ENCODE assay signal across 1 cellular context in genomic region chr1:84620720-84621313, GRCh38.
A peak's percentile ranks its signal among the peaks of the same experiment; 100 is the strongest.
TF ChIP-seq lines count a peak whose summit lies in the region.

No MANE protein-coding gene starts in this region.

TF ChIP-seq in GM12878, 131 proteins besides CTCF, POLR2A, EP300 and RAD21 (continued from another document and continues in another):
- no peak for TF ChIP-seq MYC (IDR thresholded peaks at IDR 0.05; ENCODE audit: insufficient read depth, insufficient read length, insufficient replicate concordance, low read length, severe bottlenecking)
- TF ChIP-seq ZNF217 (IDR thresholded peaks at IDR 0.05) = no peak
- no peak for TF ChIP-seq EZH2 (IDR thresholded peaks at IDR 0.05; ENCODE audit: borderline replicate concordance, control insufficient read depth, low read depth, low read length)
- TF ChIP-seq CBX5 (IDR thresholded peaks at IDR 0.05; ENCODE audit: low read depth) = peak; percentile 94
- TF ChIP-seq, protein P1, sequence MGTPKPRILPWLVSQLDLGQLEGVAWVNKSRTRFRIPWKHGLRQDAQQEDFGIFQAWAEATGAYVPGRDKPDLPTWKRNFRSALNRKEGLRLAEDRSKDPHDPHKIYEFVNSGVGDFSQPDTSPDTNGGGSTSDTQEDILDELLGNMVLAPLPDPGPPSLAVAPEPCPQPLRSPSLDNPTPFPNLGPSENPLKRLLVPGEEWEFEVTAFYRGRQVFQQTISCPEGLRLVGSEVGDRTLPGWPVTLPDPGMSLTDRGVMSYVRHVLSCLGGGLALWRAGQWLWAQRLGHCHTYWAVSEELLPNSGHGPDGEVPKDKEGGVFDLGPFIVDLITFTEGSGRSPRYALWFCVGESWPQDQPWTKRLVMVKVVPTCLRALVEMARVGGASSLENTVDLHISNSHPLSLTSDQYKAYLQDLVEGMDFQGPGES (IDR thresholded peaks at IDR 0.05) = no peak
- peak; percentile 23 for TF ChIP-seq RELA (IDR thresholded peaks at IDR 0.05; ENCODE audit: borderline replicate concordance, partially characterized antibody)
- TF ChIP-seq IKZF1 (conservative IDR thresholded peaks at IDR 0.05) = peak; percentile 69
- TF ChIP-seq TCF12 (IDR thresholded peaks at IDR 0.05; ENCODE audit: low read depth, low read length) = no peak
- peak; percentile 66; the same call in 2 of the 3 replicates for TF ChIP-seq POU2F2 (IDR thresholded peaks at IDR 0.05; ENCODE audit: borderline replicate concordance, low read depth, low read length)
- no peak for TF ChIP-seq BCL3 (IDR thresholded peaks at IDR 0.05; ENCODE audit: borderline replicate concordance, insufficient read depth, low read depth, low read length, poor library complexity, severe bottlenecking)
- TF ChIP-seq, protein P2, sequence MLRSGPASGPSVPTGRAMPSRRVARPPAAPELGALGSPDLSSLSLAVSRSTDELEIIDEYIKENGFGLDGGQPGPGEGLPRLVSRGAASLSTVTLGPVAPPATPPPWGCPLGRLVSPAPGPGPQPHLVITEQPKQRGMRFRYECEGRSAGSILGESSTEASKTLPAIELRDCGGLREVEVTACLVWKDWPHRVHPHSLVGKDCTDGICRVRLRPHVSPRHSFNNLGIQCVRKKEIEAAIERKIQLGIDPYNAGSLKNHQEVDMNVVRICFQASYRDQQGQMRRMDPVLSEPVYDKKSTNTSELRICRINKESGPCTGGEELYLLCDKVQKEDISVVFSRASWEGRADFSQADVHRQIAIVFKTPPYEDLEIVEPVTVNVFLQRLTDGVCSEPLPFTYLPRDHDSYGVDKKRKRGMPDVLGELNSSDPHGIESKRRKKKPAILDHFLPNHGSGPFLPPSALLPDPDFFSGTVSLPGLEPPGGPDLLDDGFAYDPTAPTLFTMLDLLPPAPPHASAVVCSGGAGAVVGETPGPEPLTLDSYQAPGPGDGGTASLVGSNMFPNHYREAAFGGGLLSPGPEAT (IDR thresholded peaks at IDR 0.05; ENCODE audit: low read depth) = no peak
- TF ChIP-seq RCOR1 (conservative IDR thresholded peaks at IDR 0.05; ENCODE audit: low read depth, low read length) = no peak
- no peak for TF ChIP-seq ESRRA (IDR thresholded peaks at IDR 0.05; ENCODE audit: low read length)
- TF ChIP-seq LARP7 (IDR thresholded peaks at IDR 0.05) = peak; percentile 94
- TF ChIP-seq, protein P3, sequence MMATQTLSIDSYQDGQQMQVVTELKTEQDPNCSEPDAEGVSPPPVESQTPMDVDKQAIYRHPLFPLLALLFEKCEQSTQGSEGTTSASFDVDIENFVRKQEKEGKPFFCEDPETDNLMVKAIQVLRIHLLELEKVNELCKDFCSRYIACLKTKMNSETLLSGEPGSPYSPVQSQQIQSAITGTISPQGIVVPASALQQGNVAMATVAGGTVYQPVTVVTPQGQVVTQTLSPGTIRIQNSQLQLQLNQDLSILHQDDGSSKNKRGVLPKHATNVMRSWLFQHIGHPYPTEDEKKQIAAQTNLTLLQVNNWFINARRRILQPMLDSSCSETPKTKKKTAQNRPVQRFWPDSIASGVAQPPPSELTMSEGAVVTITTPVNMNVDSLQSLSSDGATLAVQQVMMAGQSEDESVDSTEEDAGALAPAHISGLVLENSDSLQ (IDR thresholded peaks at IDR 0.05) = no peak
- TF ChIP-seq, protein P4, sequence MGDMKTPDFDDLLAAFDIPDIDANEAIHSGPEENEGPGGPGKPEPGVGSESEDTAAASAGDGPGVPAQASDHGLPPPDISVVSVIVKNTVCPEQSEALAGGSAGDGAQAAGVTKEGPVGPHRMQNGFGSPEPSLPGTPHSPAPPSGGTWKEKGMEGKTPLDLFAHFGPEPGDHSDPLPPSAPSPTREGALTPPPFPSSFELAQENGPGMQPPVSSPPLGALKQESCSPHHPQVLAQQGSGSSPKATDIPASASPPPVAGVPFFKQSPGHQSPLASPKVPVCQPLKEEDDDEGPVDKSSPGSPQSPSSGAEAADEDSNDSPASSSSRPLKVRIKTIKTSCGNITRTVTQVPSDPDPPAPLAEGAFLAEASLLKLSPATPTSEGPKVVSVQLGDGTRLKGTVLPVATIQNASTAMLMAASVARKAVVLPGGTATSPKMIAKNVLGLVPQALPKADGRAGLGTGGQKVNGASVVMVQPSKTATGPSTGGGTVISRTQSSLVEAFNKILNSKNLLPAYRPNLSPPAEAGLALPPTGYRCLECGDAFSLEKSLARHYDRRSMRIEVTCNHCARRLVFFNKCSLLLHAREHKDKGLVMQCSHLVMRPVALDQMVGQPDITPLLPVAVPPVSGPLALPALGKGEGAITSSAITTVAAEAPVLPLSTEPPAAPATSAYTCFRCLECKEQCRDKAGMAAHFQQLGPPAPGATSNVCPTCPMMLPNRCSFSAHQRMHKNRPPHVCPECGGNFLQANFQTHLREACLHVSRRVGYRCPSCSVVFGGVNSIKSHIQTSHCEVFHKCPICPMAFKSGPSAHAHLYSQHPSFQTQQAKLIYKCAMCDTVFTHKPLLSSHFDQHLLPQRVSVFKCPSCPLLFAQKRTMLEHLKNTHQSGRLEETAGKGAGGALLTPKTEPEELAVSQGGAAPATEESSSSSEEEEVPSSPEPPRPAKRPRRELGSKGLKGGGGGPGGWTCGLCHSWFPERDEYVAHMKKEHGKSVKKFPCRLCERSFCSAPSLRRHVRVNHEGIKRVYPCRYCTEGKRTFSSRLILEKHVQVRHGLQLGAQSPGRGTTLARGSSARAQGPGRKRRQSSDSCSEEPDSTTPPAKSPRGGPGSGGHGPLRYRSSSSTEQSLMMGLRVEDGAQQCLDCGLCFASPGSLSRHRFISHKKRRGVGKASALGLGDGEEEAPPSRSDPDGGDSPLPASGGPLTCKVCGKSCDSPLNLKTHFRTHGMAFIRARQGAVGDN (IDR thresholded peaks at IDR 0.05) = no peak
- no peak for TF ChIP-seq NFIC (IDR thresholded peaks at IDR 0.05; ENCODE audit: low read depth, low read length)
- TF ChIP-seq ATF3 (IDR thresholded peaks at IDR 0.05; ENCODE audit: borderline replicate concordance, extremely low read depth, low read depth, low read length) = no peak
- TF ChIP-seq SMAD5 (IDR thresholded peaks at IDR 0.05; ENCODE audit: low read depth) = no peak
- TF ChIP-seq MYB (IDR thresholded peaks at IDR 0.05; ENCODE audit: borderline replicate concordance, low read depth, low read length) = no peak
- no peak for TF ChIP-seq EGR1 (IDR thresholded peaks at IDR 0.05; ENCODE audit: borderline replicate concordance in 1 of 2, low read depth in 2 of 2, low read length in 2 of 2)
- no peak for TF ChIP-seq KLF5 (IDR thresholded peaks at IDR 0.05; ENCODE audit: partially characterized antibody)
- peak; percentile 77; the same call in 1 of the 2 replicates for TF ChIP-seq ZNF592 (IDR thresholded peaks at IDR 0.05)
- TF ChIP-seq, protein P5, sequence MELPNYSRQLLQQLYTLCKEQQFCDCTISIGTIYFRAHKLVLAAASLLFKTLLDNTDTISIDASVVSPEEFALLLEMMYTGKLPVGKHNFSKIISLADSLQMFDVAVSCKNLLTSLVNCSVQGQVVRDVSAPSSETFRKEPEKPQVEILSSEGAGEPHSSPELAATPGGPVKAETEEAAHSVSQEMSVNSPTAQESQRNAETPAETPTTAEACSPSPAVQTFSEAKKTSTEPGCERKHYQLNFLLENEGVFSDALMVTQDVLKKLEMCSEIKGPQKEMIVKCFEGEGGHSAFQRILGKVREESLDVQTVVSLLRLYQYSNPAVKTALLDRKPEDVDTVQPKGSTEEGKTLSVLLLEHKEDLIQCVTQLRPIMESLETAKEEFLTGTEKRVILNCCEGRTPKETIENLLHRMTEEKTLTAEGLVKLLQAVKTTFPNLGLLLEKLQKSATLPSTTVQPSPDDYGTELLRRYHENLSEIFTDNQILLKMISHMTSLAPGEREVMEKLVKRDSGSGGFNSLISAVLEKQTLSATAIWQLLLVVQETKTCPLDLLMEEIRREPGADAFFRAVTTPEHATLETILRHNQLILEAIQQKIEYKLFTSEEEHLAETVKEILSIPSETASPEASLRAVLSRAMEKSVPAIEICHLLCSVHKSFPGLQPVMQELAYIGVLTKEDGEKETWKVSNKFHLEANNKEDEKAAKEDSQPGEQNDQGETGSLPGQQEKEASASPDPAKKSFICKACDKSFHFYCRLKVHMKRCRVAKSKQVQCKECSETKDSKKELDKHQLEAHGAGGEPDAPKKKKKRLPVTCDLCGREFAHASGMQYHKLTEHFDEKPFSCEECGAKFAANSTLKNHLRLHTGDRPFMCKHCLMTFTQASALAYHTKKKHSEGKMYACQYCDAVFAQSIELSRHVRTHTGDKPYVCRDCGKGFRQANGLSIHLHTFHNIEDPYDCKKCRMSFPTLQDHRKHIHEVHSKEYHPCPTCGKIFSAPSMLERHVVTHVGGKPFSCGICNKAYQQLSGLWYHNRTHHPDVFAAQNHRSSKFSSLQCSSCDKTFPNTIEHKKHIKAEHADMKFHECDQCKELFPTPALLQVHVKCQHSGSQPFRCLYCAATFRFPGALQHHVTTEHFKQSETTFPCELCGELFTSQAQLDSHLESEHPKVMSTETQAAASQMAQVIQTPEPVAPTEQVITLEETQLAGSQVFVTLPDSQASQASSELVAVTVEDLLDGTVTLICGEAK (IDR thresholded peaks at IDR 0.05; ENCODE audit: borderline replicate concordance) = no peak
- TF ChIP-seq DPF2 (IDR thresholded peaks at IDR 0.05) = peak; percentile 34; the same call in 1 of the 2 replicates
- TF ChIP-seq ZNF207 (IDR thresholded peaks at IDR 0.05; ENCODE audit: borderline replicate concordance) = 0 out of 2 replicates have a peak, but pooled peaks have one; percentile 35
- TF ChIP-seq POLR2AphosphoS2 (IDR thresholded peaks at IDR 0.05; ENCODE audit: low read depth, low read length) = no peak
- TF ChIP-seq BMI1 (IDR thresholded peaks at IDR 0.05; ENCODE audit: borderline replicate concordance) = no peak
- peak; percentile 38; the same call in 1 of the 2 replicates for TF ChIP-seq ELK1 (IDR thresholded peaks at IDR 0.05; ENCODE audit: low read depth, low read length)
- TF ChIP-seq MAX (IDR thresholded peaks at IDR 0.05; ENCODE audit: low read depth, low read length) = peak; percentile 73
- no peak for TF ChIP-seq NKRF (conservative IDR thresholded peaks at IDR 0.05)
- TF ChIP-seq PAX8 (IDR thresholded peaks at IDR 0.05) = no peak
- no peak for TF ChIP-seq ATF7 (IDR thresholded peaks at IDR 0.05; ENCODE audit: low read depth)
- TF ChIP-seq TAF1 (IDR thresholded peaks at IDR 0.05; ENCODE audit: borderline replicate concordance, low read depth, low read length) = no peak
- no peak for TF ChIP-seq NFYA (IDR thresholded peaks at IDR 0.05; ENCODE audit: borderline replicate concordance, low read depth, low read length)
- TF ChIP-seq MTA3 (IDR thresholded peaks at IDR 0.05; ENCODE audit: borderline replicate concordance, low read length) = no peak
